23 cellular contexts compared by ENCODE assay signal in the genomic region with DNA sequence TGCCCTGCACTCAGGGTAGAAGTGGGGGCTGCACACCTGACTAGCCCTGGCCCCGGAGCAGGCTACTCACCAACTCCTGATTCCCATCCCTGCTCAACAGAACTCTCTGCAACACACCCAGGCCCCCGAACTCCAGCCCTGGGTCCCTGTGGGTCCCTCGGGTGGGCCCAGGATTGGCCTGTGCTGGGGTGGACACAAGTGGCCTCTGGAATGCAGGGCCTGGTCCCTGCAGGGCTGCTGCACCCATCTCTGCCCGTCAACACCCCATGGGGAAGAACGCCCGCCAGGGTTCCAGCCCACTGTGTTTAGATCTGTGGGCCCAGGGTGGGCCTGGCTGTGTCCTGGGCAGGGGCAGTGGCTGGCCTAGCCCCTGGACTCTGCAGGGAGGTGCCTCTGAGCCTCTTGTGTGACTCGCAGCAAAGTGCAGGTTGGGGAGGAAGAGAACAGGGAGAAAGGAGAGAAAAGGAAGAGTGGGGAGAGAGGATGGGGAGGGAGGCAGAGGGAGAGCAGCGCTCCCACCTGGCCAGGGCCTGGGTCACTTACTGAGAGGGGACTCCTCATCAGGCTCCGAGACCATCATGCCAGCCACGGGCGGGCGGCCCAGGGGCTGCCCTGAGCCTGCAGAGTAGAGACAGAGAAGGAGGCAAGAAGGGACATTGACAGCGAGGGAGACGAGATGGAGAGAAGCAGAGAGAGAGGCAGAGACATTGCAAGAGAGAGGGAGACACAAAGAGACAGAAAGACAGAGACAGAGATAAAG. TPM values are rescaled to one million over a fixed set of nuclear protein-coding genes. Genes with fewer than 3 reads are reported as not detected.
DNase-seq lines count a peak whose midpoint lies in the region; ATAC-seq and TF ChIP-seq lines count a peak whose summit lies in the region.
"Had no signal": no experiment of that assay in that cellular context is flagged by ENCODE, and none has a peak within 500 bp of the region (broad histone marks: within the 10 kb centered on the region; RNA-seq: fewer than 3 reads in every experiment).

No MANE protein-coding gene starts in this region.

- DNase-seq in HFFc6 = no peak
- no peak for DNase-seq in effector memory CD8-positive, alpha-beta T cell
- DNase-seq in thoracic aorta (ENCODE audit: low spot score) = no peak
- DNase-seq in pons (ENCODE audit: low spot score) = no peak
- DNase-seq in COLO668 (lab: John Stamatoyannopoulos, UW; ENCODE audit: unreplicated experiment) = no peak
- DNase-seq in AML-193 (lab: John Stamatoyannopoulos, UW) = no peak
- DNase-seq: CD4-positive, CD25-positive, alpha-beta regulatory T cell; cortex of kidney; HCEC 1CT; IMR-90; lower lobe of right lung; NCI-H2107; NCI-H510A; retina; stimulated activated CD4-positive, alpha-beta T cell treated with anti-CD3 and anti-CD28 coated beads, Interleukin-12 subunit alpha, Interleukin-12 subunit beta, amount 100 ng/mL, for 4 hours; stimulated activated CD4-positive, alpha-beta T cell treated with anti-CD3 and anti-CD28 coated beads, Interleukin-4, amount 100 ng/mL, for 4 hours; stomach had no signal

- H3K27me3 ChIP-seq in muscle layer of colon (ENCODE audit: control insufficient read depth in 1 of 2, insufficient read depth in 2 of 2, low read length in 2 of 2) (no peaks in the 10 kb centered on the region), thoracic aorta (replicated peaks; ENCODE audit: insufficient read depth) (no peaks in the 10 kb centered on the region)
- H3K27me3 ChIP-seq: breast epithelium, hepatocyte, stomach had no signal

- H3K27ac ChIP-seq in muscle layer of colon (ENCODE audit: low read depth, low read length) (peak overlapping the region; percentile 4), thoracic aorta (peak overlapping the region; percentile 99)
- H3K27ac ChIP-seq: hepatocyte, lower lobe of right lung had no signal

- peak overlapping the region; percentile 42; the same call in 1 of the 2 replicates for H3K27ac Mint-ChIP-seq in HFFc6
- H3K27ac Mint-ChIP-seq in effector memory CD8-positive, alpha-beta T cell = peak overlapping the region; percentile 62 to 69
- H3K27ac Mint-ChIP-seq: activated T-helper 2 cell treated with anti-CD3 and anti-CD28 coated beads, Interferon-gamma antibody, Interleukin-2, Interleukin-4, amounts not matched to agents 10 μg/mL and 5 μg/mL and 100 μg/mL, durations not matched to agents 14 hours and 24 hours and 36 hours; T-helper 1 cell treated with Interleukin-12 subunit alpha and Interleukin-12 subunit beta and Interleukin-4 antibody, amounts not matched to agents 30 μg/mL and 1 μg/mL, for 36 hours had no signal

- peaks cover 10% of the 10 kb centered on the region for H3K36me3 Mint-ChIP-seq in HFFc6 (ENCODE audit: low read depth)
- no peaks in the 10 kb centered on the region for H3K36me3 Mint-ChIP-seq in effector memory CD8-positive, alpha-beta T cell (ENCODE audit: insufficient read depth)
- H3K36me3 Mint-ChIP-seq: CD4-positive, CD25-positive, alpha-beta regulatory T cell had no signal

- TF ChIP-seq CTCF in HFFc6 (IDR thresholded peaks at IDR 0.05) (no peak), thoracic aorta (IDR thresholded peaks at IDR 0.05) (no peak)

- H3K27me3 Mint-ChIP-seq in HFFc6 (ENCODE audit: insufficient read depth) = peaks cover 6% of the 10 kb centered on the region
- H3K27me3 Mint-ChIP-seq in effector memory CD8-positive, alpha-beta T cell = peaks cover under 1 to 8% of the 10 kb centered on the region in 2 donors

- H3K9me3 ChIP-seq in muscle layer of colon (ENCODE audit: low read length) = no peaks in the 10 kb centered on the region
- H3K9me3 ChIP-seq in thoracic aorta = no peaks in the 10 kb centered on the region
- H3K9me3 ChIP-seq: breast epithelium, lower lobe of right lung, stomach had no signal

- peaks cover 16% of the 10 kb centered on the region for H3K4me1 Mint-ChIP-seq in HFFc6 (ENCODE audit: low read depth)
- peaks cover 0 to 5% of the 10 kb centered on the region in 2 donors for H3K4me1 Mint-ChIP-seq in effector memory CD8-positive, alpha-beta T cell (ENCODE audit: low read depth in 2 of 2)
- H3K4me1 Mint-ChIP-seq: CD4-positive, CD25-positive, alpha-beta regulatory T cell had no signal

- H3K4me3 Mint-ChIP-seq in HFFc6 = no peak overlapping the region
- no peak overlapping the region for H3K4me3 Mint-ChIP-seq in effector memory CD8-positive, alpha-beta T cell
- H3K4me3 Mint-ChIP-seq: CD4-positive, CD25-positive, alpha-beta regulatory T cell; T-helper 1 cell treated with Interleukin-12 subunit alpha and Interleukin-12 subunit beta and Interleukin-4 antibody, amounts not matched to agents 30 μg/mL and 1 μg/mL, for 36 hours had no signal

- ATAC-seq in effector memory CD8-positive, alpha-beta T cell (replicated peaks) = no peak
- no peak for ATAC-seq in thoracic aorta (ENCODE audit: insufficient number of reproducible peaks, low FRiP score, low read depth)
- ATAC-seq: lower lobe of right lung, Panc1 had no signal

- H3K4me1 ChIP-seq in muscle layer of colon (ENCODE audit: insufficient read depth, low read length) = peaks cover 51% of the 10 kb centered on the region
- H3K4me1 ChIP-seq in thoracic aorta (ENCODE audit: control insufficient read depth in 1 of 2, low read depth in 2 of 2) = peaks cover 33 to 59% of the 10 kb centered on the region in 2 donors

- H3K9ac ChIP-seq in muscle layer of colon (ENCODE audit: low read length) = peak overlapping the region; percentile 14

- H3K4me3 ChIP-seq in muscle layer of colon (ENCODE audit: low read depth in 1 of 2, low read length in 2 of 2) (no peak overlapping the region), thoracic aorta (no peak overlapping the region)
- H3K4me3 ChIP-seq: breast epithelium, hepatocyte, lower lobe of right lung, stomach had no signal

- H3K36me3 ChIP-seq in muscle layer of colon (ENCODE audit: insufficient read depth, low read length) (peaks cover 72% of the 10 kb centered on the region), thoracic aorta (peaks cover 62% of the 10 kb centered on the region)
- H3K36me3 ChIP-seq: breast epithelium had no signal

- no peaks in the 10 kb centered on the region for H3K9me3 Mint-ChIP-seq in HFFc6
- no peaks in the 10 kb centered on the region for H3K9me3 Mint-ChIP-seq in effector memory CD8-positive, alpha-beta T cell
- H3K9me3 Mint-ChIP-seq: activated T-helper 2 cell treated with anti-CD3 and anti-CD28 coated beads, Interferon-gamma antibody, Interleukin-2, Interleukin-4, amounts not matched to agents 10 μg/mL and 5 μg/mL and 100 μg/mL, durations not matched to agents 14 hours and 24 hours and 36 hours; T-helper 1 cell treated with Interleukin-12 subunit alpha and Interleukin-12 subunit beta and Interleukin-4 antibody, amounts not matched to agents 30 μg/mL and 1 μg/mL, for 36 hours had no signal

RNA-seq across cellular contexts. Expression of a gene that starts 43.9 kb away (rescaled TPM):
- 100 to 1,000 TPM; 275 to 430 (median 297) TPM for total RNA-seq in HFFc6 (2021; fragmentation: NEBNext Ultra II Directional; extraction: Animal tissue kit (Norgen Biotek cat#: 25700))
- 100 to 1,000 TPM; 684 to 846 TPM for total RNA-seq in thoracic aorta
